In the genomic region with DNA sequence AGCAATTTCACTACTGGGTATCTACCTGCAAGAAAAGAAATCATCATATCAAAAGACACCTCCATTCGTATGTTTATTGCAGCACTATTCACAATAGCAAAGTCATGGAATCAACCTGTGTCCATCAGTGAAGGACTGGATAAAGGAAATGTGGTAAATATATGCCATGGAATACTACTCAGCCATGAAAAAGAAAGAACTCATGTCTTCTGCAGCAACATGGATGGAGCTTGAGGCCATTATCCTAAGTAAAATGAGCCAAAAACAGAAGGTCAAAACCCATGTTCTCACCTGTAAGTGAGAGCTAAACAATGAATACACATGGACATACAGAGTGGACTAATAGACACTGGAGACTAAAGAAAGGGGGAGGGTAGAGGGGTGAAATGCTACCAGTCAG, we compare ENCODE assay signal across 33 cellular contexts.
"Had no signal": no experiment of that assay in that cellular context is flagged by ENCODE, and none has a peak within 500 bp of the region (broad histone marks: within the 10 kb centered on the region; RNA-seq: fewer than 3 reads in every experiment).

No MANE protein-coding gene starts in this region.

- H3K4me1 ChIP-seq: adrenal gland, ascending aorta, body of pancreas, breast epithelium, colonic mucosa had no signal

- H3K27me3 ChIP-seq: adrenal gland, ascending aorta, body of pancreas, brain microvascular endothelial cell, breast epithelium, cardiac muscle cell, colonic mucosa had no signal

- H3K36me3 ChIP-seq: adrenal gland, ascending aorta, brain microvascular endothelial cell, breast epithelium, cardiac muscle cell, colonic mucosa had no signal

- ATAC-seq: activated naive CD4-positive, alpha-beta T cell treated with anti-CD3 and anti-CD28 coated beads, Interleukin-2, amount 50 U/mL, for 72 hours; activated naive CD8-positive, alpha-beta T cell treated with anti-CD3 and anti-CD28 coated beads, Interleukin-2, amount 50 U/mL, for 24 hours; activated T-cell treated with anti-CD3 and anti-CD28 coated beads, Interleukin-2, amount 50 U/mL, for 72 hours; activated T-helper 17 cell treated with anti-CD3 and anti-CD28 coated beads, Interleukin-2, amount 50 U/mL, for 72 hours; body of pancreas had no signal

- H3K9me3 ChIP-seq: adrenal gland, ascending aorta, body of pancreas, breast epithelium, colonic mucosa had no signal

- DNase-seq: activated effector memory CD4-positive, alpha-beta T cell treated with anti-CD3 and anti-CD28 coated beads, Interleukin-2, amount 50 U/mL, for 16 hours; activated effector memory CD4-positive, alpha-beta T cell treated with Interleukin-2 at 50 U/mL for 16 hours; activated gamma-delta T cell; activated gamma-delta T cell treated with Interleukin-2 at 50 U/mL for 16 hours; activated naive CD4-positive, alpha-beta T cell; activated naive CD4-positive, alpha-beta T cell treated with anti-CD3 and anti-CD28 coated beads for 36 hours; activated naive CD4-positive, alpha-beta T cell treated with anti-CD3 and anti-CD28 coated beads, Interleukin-2, amount 10 ng/mL, durations not matched to agents 7 days and 5 days; activated naive CD4-positive, alpha-beta T cell treated with anti-CD3 and anti-CD28 coated beads, Interleukin-2, amount 50 U/mL, for 16 hours; activated naive CD4-positive, alpha-beta T cell treated with Interleukin-2 at 50 U/mL for 16 hours; activated naive CD8-positive, alpha-beta T cell treated with anti-CD3 and anti-CD28 coated beads for 36 hours; activated naive CD8-positive, alpha-beta T cell treated with anti-CD3 and anti-CD28 coated beads, Interleukin-2, amount 10 ng/mL, durations not matched to agents 7 days and 5 days; activated naive CD8-positive, alpha-beta T cell treated with anti-CD3 and anti-CD28 coated beads, Interleukin-2, amount 50 U/mL, for 24 hours; activated T-cell treated with anti-CD3 and anti-CD28 coated beads, Interleukin-2, amount 50 U/mL, for 48 hours; activated T-cell treated with anti-CD3 and anti-CD28 coated beads, Interleukin-2, amount 50 U/mL, for 72 hours; adrenal gland; amniotic stem cell; amygdala; anterior cingulate cortex; aorta; body of pancreas; brain microvascular endothelial cell; caudate nucleus; central memory CD4-positive, alpha-beta T cell; cerebellar nuclear complex; colonic mucosa had no signal

- H3K4me3 ChIP-seq: adrenal gland, ascending aorta, body of pancreas, breast epithelium, cardiac muscle cell, colonic mucosa had no signal

- FAIRE-seq: astrocyte, bronchial epithelial cell, colon had no signal

- H3K27ac ChIP-seq: adrenal gland, ascending aorta, body of pancreas, brain microvascular endothelial cell, breast epithelium, cardiac muscle cell, colonic mucosa had no signal
